In genomic region chr10:71821909-71822763, GRCh38 we compare ENCODE assay signal across 15 cellular contexts. TPM values are rescaled to one million over a fixed set of nuclear protein-coding genes. Genes with fewer than 3 reads are reported as not detected.
DNase-seq lines count a peak whose midpoint lies in the region; ATAC-seq and TF ChIP-seq lines count a peak whose summit lies in the region.
"Had no signal": no experiment of that assay in that cellular context is flagged by ENCODE, and none has a peak within 500 bp of the region (broad histone marks: within the 10 kb centered on the region; RNA-seq: fewer than 3 reads in every experiment).

No MANE protein-coding gene starts in this region.

- in situ Hi-C loops in G401 (cut with HindIII; ENCODE audit: low sequenced_read_pairs) = no loop called here

- H3K36me3 ChIP-seq in CD4-positive, CD25-positive, alpha-beta regulatory T cell (ENCODE audit: control insufficient read depth, insufficient read depth, low read length) = peaks cover 91% of the 10 kb centered on the region

- intact Hi-C loops in activated CD8-positive, alpha-beta T cell treated with anti-CD3 and anti-CD28 coated beads for 36 hours (cut with micrococcal nuclease) = no loop called here

- ATAC-seq in CD4-positive, CD25-positive, alpha-beta regulatory T cell (ENCODE audit: low read depth in 2 of 2) = peak in 1 of 2 donors; percentile 19
- ATAC-seq in activated CD8-positive, alpha-beta T cell treated with anti-CD3 and anti-CD28 coated beads for 36 hours = peak; percentile 83
- no peak for ATAC-seq in HG03432 (IDR thresholded peaks at IDR 0.05; ENCODE audit: unreplicated experiment)
- ATAC-seq: body of pancreas, heart left ventricle had no signal

- no peaks in the 10 kb centered on the region for H3K27me3 ChIP-seq in CD4-positive, CD25-positive, alpha-beta regulatory T cell (ENCODE audit: control insufficient read depth, insufficient read depth, low read length)
- H3K27me3 ChIP-seq: body of pancreas, heart left ventricle had no signal

- peaks cover 0 to 3% (median 0%) of the 10 kb centered on the region in 4 donors for H3K4me1 Mint-ChIP-seq in CD4-positive, CD25-positive, alpha-beta regulatory T cell
- H3K4me1 Mint-ChIP-seq in activated CD8-positive, alpha-beta T cell treated with anti-CD3 and anti-CD28 coated beads for 36 hours (ENCODE audit: low read depth) = peaks cover 15% of the 10 kb centered on the region
- H3K4me1 Mint-ChIP-seq: neural crest cell had no signal

- no peak overlapping the region for H3K4me3 ChIP-seq in CD4-positive, CD25-positive, alpha-beta regulatory T cell (ENCODE audit: low read depth, low read length)
- H3K4me3 ChIP-seq: body of pancreas, heart left ventricle had no signal

- POLR2A ChIA-PET in activated CD8-positive, alpha-beta T cell treated with anti-CD3 and anti-CD28 coated beads for 36 hours (lab: Charles Lee) = no interaction called here

- no peak for TF ChIP-seq CTCF in activated CD8-positive, alpha-beta T cell treated with anti-CD3 and anti-CD28 coated beads for 36 hours (IDR thresholded peaks at IDR 0.05)

- CTCF ChIA-PET in activated CD8-positive, alpha-beta T cell treated with anti-CD3 and anti-CD28 coated beads for 36 hours (lab: Charles Lee) = interaction anchor here (0.8 to 1.0 kb wide), 3 partner anchors 10 to 116 kb away, joined by 3 to 4 read pairs (median 3); no protein-coding TSS in a partner anchor

- H3K27ac ChIP-seq in CD4-positive, CD25-positive, alpha-beta regulatory T cell (ENCODE audit: insufficient read depth, low read length, poor library complexity, severe bottlenecking) = no peak overlapping the region
- H3K27ac ChIP-seq: body of pancreas, heart left ventricle had no signal

- H3K4me1 ChIP-seq in CD4-positive, CD25-positive, alpha-beta regulatory T cell (ENCODE audit: control insufficient read depth, insufficient read depth, low read length, poor library complexity, severe bottlenecking) = no peaks in the 10 kb centered on the region
- H3K4me1 ChIP-seq: body of pancreas had no signal

- no peaks in the 10 kb centered on the region for H3K27me3 Mint-ChIP-seq in CD4-positive, CD25-positive, alpha-beta regulatory T cell
- H3K27me3 Mint-ChIP-seq in activated CD8-positive, alpha-beta T cell treated with anti-CD3 and anti-CD28 coated beads for 36 hours = no peaks in the 10 kb centered on the region

- H3K9me3 Mint-ChIP-seq in CD4-positive, CD25-positive, alpha-beta regulatory T cell = no peaks in the 10 kb centered on the region
- no peaks in the 10 kb centered on the region for H3K9me3 Mint-ChIP-seq in activated CD8-positive, alpha-beta T cell treated with anti-CD3 and anti-CD28 coated beads for 36 hours
- H3K9me3 Mint-ChIP-seq: neural crest cell had no signal

- no peak for DNase-seq in CD4-positive, CD25-positive, alpha-beta regulatory T cell
- peak; percentile 36 for DNase-seq in HCEC 1CT
- DNase-seq in activated CD8-positive, alpha-beta T cell treated with anti-CD3 and anti-CD28 coated beads for 36 hours = peak; percentile 56
- peak; percentile 69 for DNase-seq in iris pigment epithelial cell (ENCODE audit: low read depth)
- DNase-seq in G401 (ENCODE audit: low spot score) = no peak
- no peak for DNase-seq in central memory CD4-positive, alpha-beta T cell
- no peak for DNase-seq in NCI-H2196 (lab: John Stamatoyannopoulos, UW; ENCODE audit: unreplicated experiment)
- DNase-seq: body of pancreas, NCI-H1417 treated with DMSO at 0.1 percent for 48 hours, NCI-H510A treated with DMSO at 0.1 percent for 48 hours, Right ventricle myocardium superior, substantia nigra had no signal

- H3K4me3 Mint-ChIP-seq in CD4-positive, CD25-positive, alpha-beta regulatory T cell = no peak overlapping the region
- H3K4me3 Mint-ChIP-seq in activated CD8-positive, alpha-beta T cell treated with anti-CD3 and anti-CD28 coated beads for 36 hours = no peak overlapping the region
- H3K4me3 Mint-ChIP-seq: neural crest cell had no signal

- H3K36me3 Mint-ChIP-seq in CD4-positive, CD25-positive, alpha-beta regulatory T cell = peaks cover 34% of the 10 kb centered on the region
- H3K36me3 Mint-ChIP-seq in activated CD8-positive, alpha-beta T cell treated with anti-CD3 and anti-CD28 coated beads for 36 hours (ENCODE audit: low read depth) = peaks cover 38% of the 10 kb centered on the region

- H3K9me3 ChIP-seq in CD4-positive, CD25-positive, alpha-beta regulatory T cell (ENCODE audit: control insufficient read depth in 2 of 2, low read length in 2 of 2) = no peaks in the 10 kb centered on the region
- H3K9me3 ChIP-seq: body of pancreas, heart left ventricle had no signal

- H3K27ac Mint-ChIP-seq in CD4-positive, CD25-positive, alpha-beta regulatory T cell = peak overlapping the region in 2 of 3 donors; percentile 67 to 69
- H3K27ac Mint-ChIP-seq in activated CD8-positive, alpha-beta T cell treated with anti-CD3 and anti-CD28 coated beads for 36 hours = peak overlapping the region; percentile 60

RNA-seq across cellular contexts. Expression of gene PSAP, which starts 28.9 kb away (rescaled TPM):
- 186 TPM for total RNA-seq in CD4-positive, CD25-positive, alpha-beta regulatory T cell
- 100 to 1,000 TPM; 523 to 560 (median 532) TPM for polyA plus RNA-seq in CD4-positive, CD25-positive, alpha-beta regulatory T cell
- 100 to 1,000 TPM in 1 of 2 experiments, 10 to 100 TPM in 1; 94.2 to 101 TPM for total RNA-seq in activated CD8-positive, alpha-beta T cell treated with anti-CD3 and anti-CD28 coated beads for 36 hours
- total RNA-seq in G401 (2014; rRNA removed; shearing (Covaris generic)) = 582 and 588 TPM in 2 replicates

RNA-seq across cellular contexts. Expression of gene VSIR, which starts 48.8 kb away (rescaled TPM):
- total RNA-seq in CD4-positive, CD25-positive, alpha-beta regulatory T cell = 167 TPM
- polyA plus RNA-seq in CD4-positive, CD25-positive, alpha-beta regulatory T cell = 100 to 1,000 TPM; 226 to 339 (median 294) TPM
- 10 to 100 TPM; 59.6 to 61.0 TPM for total RNA-seq in activated CD8-positive, alpha-beta T cell treated with anti-CD3 and anti-CD28 coated beads for 36 hours
- 1.2 and 1.5 TPM in 2 replicates for total RNA-seq in G401 (2014; rRNA removed; shearing (Covaris generic))
- total RNA-seq: neural crest cell had no signal

Comparison
In these comparisons a context has a peak if more than half of its experiments do, and no peak if none do; other contexts are left out.
1. DNase-seq: peak in HCEC 1CT (single experiment), activated CD8-positive, alpha-beta T cell treated with anti-CD3 and anti-CD28 coated beads for 36 hours (single experiment) and iris pigment epithelial cell (single experiment); none in CD4-positive, CD25-positive, alpha-beta regulatory T cell (0 of 3), G401 (single experiment), central memory CD4-positive, alpha-beta T cell (single experiment) and NCI-H2196 (single experiment).
2. RNA of gene VSIR, which starts 48.8 kb away (total RNA-seq): 167 TPM in CD4-positive, CD25-positive, alpha-beta regulatory T cell (single experiment) and 59.6 to 61.0 TPM in activated CD8-positive, alpha-beta T cell treated with anti-CD3 and anti-CD28 coated beads for 36 hours; 1.2 to 1.5 TPM in G401; every median in the first group is over 10 times any median in the second.